Comparison of ENCODE assay signal across 18 cellular contexts in the genomic region with DNA sequence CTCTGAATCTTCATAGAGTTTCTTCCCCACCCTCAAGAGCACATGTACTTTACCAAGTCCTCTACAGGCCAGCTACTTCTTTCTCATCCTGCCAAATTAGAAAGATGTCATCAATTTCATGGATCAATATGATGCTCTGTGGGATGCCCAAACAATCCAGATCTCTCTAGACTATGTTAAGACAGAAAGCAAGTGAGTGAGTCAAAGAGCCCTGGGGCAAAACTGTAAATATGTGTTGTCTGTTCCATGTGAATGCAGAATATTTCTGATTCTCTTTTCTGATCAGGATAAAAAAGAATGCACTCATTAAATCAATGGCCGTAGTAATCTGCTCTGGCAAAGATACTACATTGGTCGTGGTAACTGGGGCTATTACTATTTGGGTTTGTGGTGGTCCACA.
"Had no signal": no experiment of that assay in that cellular context is flagged by ENCODE, and none has a peak within 500 bp of the region (broad histone marks: within the 10 kb centered on the region; RNA-seq: fewer than 3 reads in every experiment).

No MANE protein-coding gene starts in this region.

- DNase-seq: activated CD4-positive, alpha-beta memory T cell treated with anti-CD3 and anti-CD28 coated beads for 36 hours; activated CD4-positive, alpha-beta T cell treated with anti-CD3 and anti-CD28 coated beads for 4 hours; activated CD4-positive, CD25-positive, alpha-beta regulatory T cell; activated effector memory CD4-positive, alpha-beta T cell treated with anti-CD3 and anti-CD28 coated beads, Interleukin-2, amount 50 U/mL, for 16 hours; activated naive CD4-positive, alpha-beta T cell treated with anti-CD3 and anti-CD28 coated beads, Interleukin-2, amount 10 ng/mL, durations not matched to agents 7 days and 5 days; anterior cingulate cortex; dermis blood vessel endothelial cell; effector CD8-positive, alpha-beta T cell; gastrocnemius medialis; mammary epithelial cell; naive thymus-derived CD8-positive, alpha-beta T cell; ovary; psoas muscle; spleen; stimulated activated CD4-positive, alpha-beta T cell treated with anti-CD3 and anti-CD28 coated beads, Interleukin-4, amount 100 ng/mL, for 1 hour; stimulated activated naive CD4-positive, alpha-beta T cell treated with Interleukin-2 at 50 U/mL for 16 hours; T1000 had no signal

- FAIRE-seq: islet of Langerhans had no signal
